ENCODE assay signal across 1 cellular context in the genomic region with DNA sequence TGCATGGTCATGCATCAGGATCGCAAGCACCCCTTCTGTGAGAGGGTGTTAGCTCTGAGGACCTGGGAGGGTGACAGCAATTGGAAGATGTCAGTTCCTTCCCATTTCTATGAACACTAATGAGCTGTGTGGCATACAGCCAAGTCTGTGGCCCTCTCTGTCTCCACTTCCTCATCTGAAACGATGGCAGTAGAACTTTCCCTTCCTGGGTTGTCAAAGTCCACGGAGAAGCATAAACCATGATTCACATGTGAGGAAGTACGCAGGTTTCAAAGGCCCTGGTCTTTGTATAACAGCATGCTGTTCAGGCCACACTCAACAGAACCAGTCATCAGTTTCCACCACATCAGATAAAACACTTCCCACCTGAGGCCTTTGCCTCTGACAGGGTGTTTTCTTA.
TF ChIP-seq lines count a peak whose summit lies in the region.

No MANE protein-coding gene starts in this region.

TF ChIP-seq in SK-N-SH, 30 proteins besides CTCF, POLR2A, EP300 and RAD21 (continued from another document):
- TF ChIP-seq, protein P1, sequence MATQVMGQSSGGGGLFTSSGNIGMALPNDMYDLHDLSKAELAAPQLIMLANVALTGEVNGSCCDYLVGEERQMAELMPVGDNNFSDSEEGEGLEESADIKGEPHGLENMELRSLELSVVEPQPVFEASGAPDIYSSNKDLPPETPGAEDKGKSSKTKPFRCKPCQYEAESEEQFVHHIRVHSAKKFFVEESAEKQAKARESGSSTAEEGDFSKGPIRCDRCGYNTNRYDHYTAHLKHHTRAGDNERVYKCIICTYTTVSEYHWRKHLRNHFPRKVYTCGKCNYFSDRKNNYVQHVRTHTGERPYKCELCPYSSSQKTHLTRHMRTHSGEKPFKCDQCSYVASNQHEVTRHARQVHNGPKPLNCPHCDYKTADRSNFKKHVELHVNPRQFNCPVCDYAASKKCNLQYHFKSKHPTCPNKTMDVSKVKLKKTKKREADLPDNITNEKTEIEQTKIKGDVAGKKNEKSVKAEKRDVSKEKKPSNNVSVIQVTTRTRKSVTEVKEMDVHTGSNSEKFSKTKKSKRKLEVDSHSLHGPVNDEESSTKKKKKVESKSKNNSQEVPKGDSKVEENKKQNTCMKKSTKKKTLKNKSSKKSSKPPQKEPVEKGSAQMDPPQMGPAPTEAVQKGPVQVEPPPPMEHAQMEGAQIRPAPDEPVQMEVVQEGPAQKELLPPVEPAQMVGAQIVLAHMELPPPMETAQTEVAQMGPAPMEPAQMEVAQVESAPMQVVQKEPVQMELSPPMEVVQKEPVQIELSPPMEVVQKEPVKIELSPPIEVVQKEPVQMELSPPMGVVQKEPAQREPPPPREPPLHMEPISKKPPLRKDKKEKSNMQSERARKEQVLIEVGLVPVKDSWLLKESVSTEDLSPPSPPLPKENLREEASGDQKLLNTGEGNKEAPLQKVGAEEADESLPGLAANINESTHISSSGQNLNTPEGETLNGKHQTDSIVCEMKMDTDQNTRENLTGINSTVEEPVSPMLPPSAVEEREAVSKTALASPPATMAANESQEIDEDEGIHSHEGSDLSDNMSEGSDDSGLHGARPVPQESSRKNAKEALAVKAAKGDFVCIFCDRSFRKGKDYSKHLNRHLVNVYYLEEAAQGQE (IDR thresholded peaks at IDR 0.05; ENCODE audit: low read depth, low read length), result no peak
- TF ChIP-seq, protein P2, sequence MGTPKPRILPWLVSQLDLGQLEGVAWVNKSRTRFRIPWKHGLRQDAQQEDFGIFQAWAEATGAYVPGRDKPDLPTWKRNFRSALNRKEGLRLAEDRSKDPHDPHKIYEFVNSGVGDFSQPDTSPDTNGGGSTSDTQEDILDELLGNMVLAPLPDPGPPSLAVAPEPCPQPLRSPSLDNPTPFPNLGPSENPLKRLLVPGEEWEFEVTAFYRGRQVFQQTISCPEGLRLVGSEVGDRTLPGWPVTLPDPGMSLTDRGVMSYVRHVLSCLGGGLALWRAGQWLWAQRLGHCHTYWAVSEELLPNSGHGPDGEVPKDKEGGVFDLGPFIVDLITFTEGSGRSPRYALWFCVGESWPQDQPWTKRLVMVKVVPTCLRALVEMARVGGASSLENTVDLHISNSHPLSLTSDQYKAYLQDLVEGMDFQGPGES (IDR thresholded peaks at IDR 0.05; ENCODE audit: low read depth, low read length), result no peak
- TF ChIP-seq, protein P3, sequence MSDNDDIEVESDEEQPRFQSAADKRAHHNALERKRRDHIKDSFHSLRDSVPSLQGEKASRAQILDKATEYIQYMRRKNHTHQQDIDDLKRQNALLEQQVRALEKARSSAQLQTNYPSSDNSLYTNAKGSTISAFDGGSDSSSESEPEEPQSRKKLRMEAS (IDR thresholded peaks at IDR 0.05; ENCODE audit: low read depth), result no peak
